Comparison of ENCODE assay signal across 13 cellular contexts in genomic region chr10:49508249-49508648, GRCh38.
DNase-seq lines count a peak whose midpoint lies in the region; ATAC-seq lines count a peak whose summit lies in the region.
"Had no signal": no experiment of that assay in that cellular context is flagged by ENCODE, and none has a peak within 500 bp of the region (broad histone marks: within the 10 kb centered on the region; RNA-seq: fewer than 3 reads in every experiment).

No MANE protein-coding gene starts in this region.

- ATAC-seq in stimulated activated naive CD8-positive, alpha-beta T cell treated with anti-CD3 and anti-CD28 coated beads, Interleukin-15, amount 100 ng/mL, for 72 hours = peak; percentile 95
- ATAC-seq: HepG2 had no signal

- H3K27ac Mint-ChIP-seq in activated naive CD4-positive, alpha-beta T cell treated with anti-CD3 and anti-CD28 coated beads, Interleukin-2, amount 50 U/mL, for 24 hours = peak overlapping the region; percentile 35
- no peak overlapping the region for H3K27ac Mint-ChIP-seq in activated naive CD8-positive, alpha-beta T cell
- H3K27ac Mint-ChIP-seq in stimulated activated naive CD8-positive, alpha-beta T cell treated with anti-CD3 and anti-CD28 coated beads, Interleukin-15, amount 100 ng/mL, for 72 hours = no peak overlapping the region
- H3K27ac Mint-ChIP-seq: stimulated activated naive CD8-positive, alpha-beta T cell treated with anti-CD3 and anti-CD28 coated beads, Interleukin-15, Interleukin-2, amounts not matched to agents 100 ng/mL and 50 ng/mL, for 24 hours had no signal

- no peaks in the 10 kb centered on the region for H3K9me3 Mint-ChIP-seq in activated naive CD4-positive, alpha-beta T cell treated with anti-CD3 and anti-CD28 coated beads, Interleukin-2, amount 50 U/mL, for 24 hours
- H3K9me3 Mint-ChIP-seq in activated naive CD8-positive, alpha-beta T cell (ENCODE audit: low read depth) = no peaks in the 10 kb centered on the region
- H3K9me3 Mint-ChIP-seq in stimulated activated naive CD8-positive, alpha-beta T cell treated with anti-CD3 and anti-CD28 coated beads, Interleukin-15, amount 100 ng/mL, for 72 hours = no peaks in the 10 kb centered on the region
- H3K9me3 Mint-ChIP-seq: stimulated activated naive CD8-positive, alpha-beta T cell treated with anti-CD3 and anti-CD28 coated beads, Interleukin-15, Interleukin-2, amounts not matched to agents 100 ng/mL and 50 ng/mL, for 24 hours had no signal

- no peak for DNase-seq in activated naive CD4-positive, alpha-beta T cell treated with Interleukin-2 at 50 U/mL for 16 hours
- DNase-seq in Kasumi-1 (lab: John Stamatoyannopoulos, UW) (peak; percentile 21 to 24), CD1c-positive myeloid dendritic cell (ENCODE audit: extremely low spot score) (no peak), pons (ENCODE audit: low spot score) (no peak), NCI-H510A treated with DMSO at 0.1 percent for 48 hours (lab: John Stamatoyannopoulos, UW) (no peak)
- DNase-seq in stimulated activated naive CD8-positive, alpha-beta T cell treated with anti-CD3 and anti-CD28 coated beads, Interleukin-15, amount 100 ng/mL, for 72 hours = peak; percentile 19 to 47
- DNase-seq: head of caudate nucleus, NCI-H1105, Peyer's patch had no signal

- H3K4me1 Mint-ChIP-seq in activated naive CD4-positive, alpha-beta T cell treated with anti-CD3 and anti-CD28 coated beads, Interleukin-2, amount 50 U/mL, for 24 hours = peaks cover 31% of the 10 kb centered on the region
- H3K4me1 Mint-ChIP-seq in activated naive CD8-positive, alpha-beta T cell (ENCODE audit: low read depth) = peaks cover 30% of the 10 kb centered on the region
- peaks cover 16% of the 10 kb centered on the region for H3K4me1 Mint-ChIP-seq in stimulated activated naive CD8-positive, alpha-beta T cell treated with anti-CD3 and anti-CD28 coated beads, Interleukin-15, amount 100 ng/mL, for 72 hours

- H3K27me3 Mint-ChIP-seq in activated naive CD4-positive, alpha-beta T cell treated with anti-CD3 and anti-CD28 coated beads, Interleukin-2, amount 50 U/mL, for 24 hours = peaks cover 8% of the 10 kb centered on the region
- peaks cover 10% of the 10 kb centered on the region for H3K27me3 Mint-ChIP-seq in activated naive CD8-positive, alpha-beta T cell
- H3K27me3 Mint-ChIP-seq in stimulated activated naive CD8-positive, alpha-beta T cell treated with anti-CD3 and anti-CD28 coated beads, Interleukin-15, amount 100 ng/mL, for 72 hours = peaks cover 38% of the 10 kb centered on the region

- peaks cover 15% of the 10 kb centered on the region for H3K36me3 Mint-ChIP-seq in activated naive CD4-positive, alpha-beta T cell treated with anti-CD3 and anti-CD28 coated beads, Interleukin-2, amount 50 U/mL, for 24 hours
- H3K36me3 Mint-ChIP-seq in activated naive CD8-positive, alpha-beta T cell = peaks cover 21% of the 10 kb centered on the region

- H3K4me3 Mint-ChIP-seq in activated naive CD4-positive, alpha-beta T cell treated with anti-CD3 and anti-CD28 coated beads, Interleukin-2, amount 50 U/mL, for 24 hours = peak overlapping the region; percentile 49
- H3K4me3 Mint-ChIP-seq in activated naive CD8-positive, alpha-beta T cell = peak overlapping the region; percentile 5
- peak overlapping the region in 1 of 2 donors; percentile 35 for H3K4me3 Mint-ChIP-seq in stimulated activated naive CD8-positive, alpha-beta T cell treated with anti-CD3 and anti-CD28 coated beads, Interleukin-15, amount 100 ng/mL, for 72 hours
- H3K4me3 Mint-ChIP-seq: stimulated activated naive CD8-positive, alpha-beta T cell treated with anti-CD3 and anti-CD28 coated beads, Interleukin-15, Interleukin-2, amounts not matched to agents 100 ng/mL and 50 ng/mL, for 24 hours had no signal

Comparison
In these comparisons a context has a peak if more than half of its experiments do, and no peak if none do; other contexts are left out.
1. DNase-seq: peak in Kasumi-1 (2 of 2) and stimulated activated naive CD8-positive, alpha-beta T cell treated with anti-CD3 and anti-CD28 coated beads, Interleukin-15, amount 100 ng/mL, for 72 hours (2 of 2); none in activated naive CD4-positive, alpha-beta T cell treated with Interleukin-2 at 50 U/mL for 16 hours (single experiment), CD1c-positive myeloid dendritic cell (single experiment), pons (single experiment) and NCI-H510A treated with DMSO at 0.1 percent for 48 hours (single experiment).